Comparison of ENCODE assay signal across 28 cellular contexts in the genomic region with DNA sequence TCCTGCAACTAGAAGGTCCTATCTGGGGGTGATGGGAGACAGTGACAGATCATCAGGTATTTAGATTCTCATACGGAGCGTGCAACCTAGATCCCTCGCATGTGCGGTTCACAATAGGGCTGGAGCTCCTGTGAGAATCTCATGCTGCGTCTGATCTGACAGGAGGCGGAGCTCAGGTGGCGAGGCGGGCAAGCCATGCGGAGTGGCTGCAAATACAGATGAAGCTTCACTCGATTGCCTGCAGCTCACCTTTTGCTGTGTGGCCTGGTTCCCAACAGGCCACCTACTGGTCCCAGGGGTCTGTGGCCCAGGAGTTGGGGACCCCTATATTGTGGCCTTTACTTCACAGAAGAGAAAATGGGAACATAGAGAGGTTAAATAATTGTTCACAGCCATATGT.
"Had no signal": no experiment of that assay in that cellular context is flagged by ENCODE, and none has a peak within 500 bp of the region (broad histone marks: within the 10 kb centered on the region; RNA-seq: fewer than 3 reads in every experiment).

No MANE protein-coding gene starts in this region.

- H3K9me3 Mint-ChIP-seq: activated B cell treated with CpG ODN at 0.5 μM for 24 hours; activated CD4-positive, alpha-beta T cell treated with anti-CD3 and anti-CD28 coated beads, Interleukin-2, amount 10 ng/mL, durations not matched to agents 24 days and 14 days; activated naive CD4-positive, alpha-beta T cell treated with anti-CD3 and anti-CD28 coated beads, Interleukin-2, amount 50 U/mL, for 24 hours; activated T-helper 2 cell treated with anti-CD3 and anti-CD28 coated beads, Interferon-gamma antibody, Interleukin-2, Interleukin-4, amounts not matched to agents 10 μg/mL and 5 μg/mL and 100 μg/mL, durations not matched to agents 14 hours and 24 hours and 36 hours had no signal

- DNase-seq: activated B cell treated with CpG ODN at 0.5 μM for 24 hours; activated CD4-positive, alpha-beta T cell treated with anti-CD3 and anti-CD28 coated beads for 1 hour; activated CD4-positive, alpha-beta T cell treated with anti-CD3 and anti-CD28 coated beads, Interleukin-2, amount 10 ng/mL, durations not matched to agents 24 days and 14 days; activated CD4-positive, alpha-beta T cell treated with anti-CD3 and anti-CD28 coated beads, Interleukin-2, amount 50 U/mL, for 48 hours; activated CD8-positive, alpha-beta memory T cell treated with anti-CD3 and anti-CD28 coated beads for 24 hours; activated naive CD4-positive, alpha-beta T cell; activated T-cell treated with anti-CD3 and anti-CD28 coated beads, Interleukin-2, amount 50 U/mL, for 72 hours; amygdala; IMR-90; Kasumi-1; KBM-7; NCI-H1105 treated with DMSO at 0.1 percent for 48 hours; NCI-H1436 treated with DMSO at 0.1 percent for 48 hours; NCI-H187; NCI-H2081; NCI-H510A treated with DMSO at 0.1 percent for 48 hours; NCI-H69; NK-92 treated with Interleukin-12 subunit alpha and Interleukin-12 subunit beta, amount 100 ng/mL, for 24 hours; OCI-M1; SHP77; T-helper 17 cell; T-helper 9 cell had no signal

- H3K36me3 ChIP-seq: SJSA1 had no signal

- H3K9me3 ChIP-seq: SJSA1 had no signal

- ATAC-seq: activated T-cell treated with anti-CD3 and anti-CD28 coated beads, Interleukin-2, amount 50 U/mL, for 72 hours; Panc1; T-helper 17 cell had no signal

- H3K27ac Mint-ChIP-seq: activated B cell treated with CpG ODN at 0.5 μM for 24 hours; activated CD4-positive, alpha-beta T cell treated with anti-CD3 and anti-CD28 coated beads, Interleukin-2, amount 10 ng/mL, durations not matched to agents 24 days and 14 days; activated naive CD4-positive, alpha-beta T cell treated with anti-CD3 and anti-CD28 coated beads, Interleukin-2, amount 50 U/mL, for 24 hours; activated T-cell treated with anti-CD3 and anti-CD28 coated beads, Interleukin-2, amount 50 U/mL, for 72 hours; activated T-helper 2 cell treated with anti-CD3 and anti-CD28 coated beads, Interferon-gamma antibody, Interleukin-2, Interleukin-4, amounts not matched to agents 10 μg/mL and 5 μg/mL and 100 μg/mL, durations not matched to agents 14 hours and 24 hours and 36 hours; brain; T-helper 17 cell had no signal

- H3K4me3 ChIP-seq: SJSA1 had no signal

- H3K36me3 Mint-ChIP-seq: brain had no signal

- H3K27ac ChIP-seq: RWPE1, SJSA1 had no signal

- H3K4me1 Mint-ChIP-seq: activated B cell treated with CpG ODN at 0.5 μM for 24 hours; activated CD4-positive, alpha-beta T cell treated with anti-CD3 and anti-CD28 coated beads, Interleukin-2, amount 10 ng/mL, durations not matched to agents 24 days and 14 days; activated naive CD4-positive, alpha-beta T cell treated with anti-CD3 and anti-CD28 coated beads, Interleukin-2, amount 50 U/mL, for 24 hours; T-helper 17 cell had no signal

- H3K4me3 Mint-ChIP-seq: activated B cell treated with CpG ODN at 0.5 μM for 24 hours; activated CD4-positive, alpha-beta T cell treated with anti-CD3 and anti-CD28 coated beads, Interleukin-2, amount 10 ng/mL, durations not matched to agents 24 days and 14 days; activated naive CD4-positive, alpha-beta T cell treated with anti-CD3 and anti-CD28 coated beads, Interleukin-2, amount 50 U/mL, for 24 hours; activated T-cell treated with anti-CD3 and anti-CD28 coated beads, Interleukin-2, amount 50 U/mL, for 72 hours; brain; T-helper 17 cell had no signal

- H3K27me3 ChIP-seq: SJSA1 had no signal
